In genomic region chr18:57619881-57620280, GRCh38 we compare ENCODE assay signal across 1 cellular context.
TF ChIP-seq lines count a peak whose summit lies in the region.

No MANE protein-coding gene starts in this region.

TF ChIP-seq in A549, 52 proteins besides CTCF, POLR2A, EP300 and RAD21:
- TF ChIP-seq HMGXB4 (CRISPR knock-in tag; IDR thresholded peaks at IDR 0.05; ENCODE audit: borderline replicate concordance) (no peak), HOXB5 (CRISPR knock-in tag; IDR thresholded peaks at IDR 0.05) (no peak), ZNF302 (CRISPR knock-in tag; IDR thresholded peaks at IDR 0.05) (no peak), HOXB13 (CRISPR knock-in tag; IDR thresholded peaks at IDR 0.05; ENCODE audit: low read depth) (no peak), TFCP2L1 (CRISPR knock-in tag; IDR thresholded peaks at IDR 0.05) (no peak)
